In genomic region chr6:28135393-28135792, GRCh38 we compare ENCODE assay signal across 9 cellular contexts. TPM values are rescaled to one million over a fixed set of nuclear protein-coding genes. Genes with fewer than 3 reads are reported as not detected.
DNase-seq lines count a peak whose midpoint lies in the region; ATAC-seq and TF ChIP-seq lines count a peak whose summit lies in the region.
"Had no signal": no experiment of that assay in that cellular context is flagged by ENCODE, and none has a peak within 500 bp of the region (broad histone marks: within the 10 kb centered on the region; RNA-seq: fewer than 3 reads in every experiment).

No MANE protein-coding gene starts in this region.

- no peaks in the 10 kb centered on the region for H3K9me2 ChIP-seq in GM23338 (ENCODE audit: insufficient read depth)

- H3K36me3 Mint-ChIP-seq in GM23338 (ENCODE audit: low read depth), result no peaks in the 10 kb centered on the region
- peaks cover 6% of the 10 kb centered on the region for H3K36me3 Mint-ChIP-seq in activated CD4-positive, alpha-beta memory T cell treated with anti-CD3 and anti-CD28 coated beads for 36 hours
- H3K36me3 Mint-ChIP-seq in memory B cell, result peaks cover 5% of the 10 kb centered on the region

- H3K36me3 ChIP-seq in BLaER1 (peaks cover 31% of the 10 kb centered on the region), GM23338 (ENCODE audit: insufficient read depth) (no peaks in the 10 kb centered on the region; the same call in 1 of the 2 replicates)

- DNase-seq in GM23338 (ENCODE audit: low spot score), result no peak
- DNase-seq in activated CD4-positive, alpha-beta memory T cell treated with anti-CD3 and anti-CD28 coated beads for 36 hours, result no peak
- no peak for DNase-seq in memory B cell (ENCODE audit: low spot score in 2 of 2)
- DNase-seq in HuH-7 (ENCODE audit: low spot score), result no peak
- DNase-seq in GM20000 (ENCODE audit: low spot score), result no peak
- DNase-seq in UCSD-AML1 (lab: John Stamatoyannopoulos, UW; ENCODE audit: unreplicated experiment), result no peak
- no peak for DNase-seq in pons (ENCODE audit: low spot score)
- DNase-seq: effector CD4-positive, alpha-beta T cell had no signal

- no peak overlapping the region for H3K9ac ChIP-seq in BLaER1

- H3K27me3 Mint-ChIP-seq in GM23338 (ENCODE audit: insufficient read depth, low read depth, poor library complexity) (peaks cover 5% of the 10 kb centered on the region), memory B cell (no peaks in the 10 kb centered on the region)
- H3K27me3 Mint-ChIP-seq in activated CD4-positive, alpha-beta memory T cell treated with anti-CD3 and anti-CD28 coated beads for 36 hours, result no peaks in the 10 kb centered on the region

- H3K4me3 Mint-ChIP-seq in GM23338 (peak overlapping the region; percentile 96), memory B cell (peak overlapping the region; percentile 93)
- H3K4me3 Mint-ChIP-seq in activated CD4-positive, alpha-beta memory T cell treated with anti-CD3 and anti-CD28 coated beads for 36 hours, result peak overlapping the region; percentile 82

- TF ChIP-seq CTCF in GM23338 (conservative IDR thresholded peaks at IDR 0.05; ENCODE audit: low read depth in 2 of 2) (no peak), GM20000 (IDR thresholded peaks at IDR 0.05; ENCODE audit: extremely low read depth, missing control alignments) (no peak)

- POLR2A ChIA-PET in activated CD4-positive, alpha-beta memory T cell treated with anti-CD3 and anti-CD28 coated beads for 36 hours (lab: Charles Lee), result interaction anchor here (1.6 kb wide), 1 partner anchor 10 kb away, joined by 5 read pairs; no protein-coding TSS in a partner anchor

- CTCF ChIA-PET in activated CD4-positive, alpha-beta memory T cell treated with anti-CD3 and anti-CD28 coated beads for 36 hours (lab: Charles Lee), result no interaction called here

- H3K27me3 ChIP-seq in BLaER1 (no peaks in the 10 kb centered on the region), GM23338 (ENCODE audit: insufficient read depth) (peaks cover 18% of the 10 kb centered on the region; the same call in 1 of the 2 replicates)

- H3F3A ChIP-seq in GM23338 (replicated peaks; ENCODE audit: low read depth), result no peaks in the 10 kb centered on the region

- H2AFZ ChIP-seq in GM23338, result no peak overlapping the region

- peaks cover 40% of the 10 kb centered on the region for H3K79me2 ChIP-seq in GM23338 (replicated peaks; ENCODE audit: insufficient read depth)

- intact Hi-C loops in activated CD4-positive, alpha-beta memory T cell treated with anti-CD3 and anti-CD28 coated beads for 36 hours (cut with micrococcal nuclease), result loop anchor here (5.0 kb wide), 5 partner anchors 202 to 807 kb away; partner anchors contain the start of gene ZSCAN31

- H4K20me1 ChIP-seq in BLaER1, result peaks cover 31% of the 10 kb centered on the region
- no peaks in the 10 kb centered on the region; the same call in 1 of the 2 replicates for H4K20me1 ChIP-seq in GM23338 (replicated peaks; ENCODE audit: insufficient read depth)

- H3K4me1 ChIP-seq in BLaER1, result peaks cover 39% of the 10 kb centered on the region
- peaks cover 12% of the 10 kb centered on the region for H3K4me1 ChIP-seq in GM23338 (ENCODE audit: insufficient read depth)

- H3K9me3 ChIP-seq in BLaER1, result no peaks in the 10 kb centered on the region

- peaks cover 17% of the 10 kb centered on the region for H3K4me1 Mint-ChIP-seq in GM23338
- peaks cover 63% of the 10 kb centered on the region for H3K4me1 Mint-ChIP-seq in activated CD4-positive, alpha-beta memory T cell treated with anti-CD3 and anti-CD28 coated beads for 36 hours (ENCODE audit: low read depth)
- peaks cover 34% of the 10 kb centered on the region for H3K4me1 Mint-ChIP-seq in memory B cell

- ATAC-seq in GM23338 (no peak), memory B cell (ENCODE audit: low read depth) (no peak)

- H3K4me2 ChIP-seq in BLaER1, result peak overlapping the region; percentile 92
- peak overlapping the region; percentile 98 for H3K4me2 ChIP-seq in GM23338

- H3K27ac Mint-ChIP-seq in GM23338 (no peak overlapping the region), memory B cell (peak overlapping the region; percentile 98)
- peak overlapping the region; percentile 92 for H3K27ac Mint-ChIP-seq in activated CD4-positive, alpha-beta memory T cell treated with anti-CD3 and anti-CD28 coated beads for 36 hours

- no peaks in the 10 kb centered on the region for H3K9me3 Mint-ChIP-seq in GM23338
- H3K9me3 Mint-ChIP-seq in activated CD4-positive, alpha-beta memory T cell treated with anti-CD3 and anti-CD28 coated beads for 36 hours, result no peaks in the 10 kb centered on the region
- H3K9me3 Mint-ChIP-seq in memory B cell, result no peaks in the 10 kb centered on the region

- no peak overlapping the region for H3K27ac ChIP-seq in BLaER1
- no peak overlapping the region for H3K27ac ChIP-seq in GM23338 (ENCODE audit: low read depth)

- H3K4me3 ChIP-seq in BLaER1, result peak overlapping the region; percentile 79; the same call in 1 of the 2 replicates
- peak overlapping the region; percentile 86 for H3K4me3 ChIP-seq in GM23338

TF ChIP-seq in GM23338, 12 proteins besides CTCF, POLR2A, EP300 and RAD21:
- no peak for TF ChIP-seq REST (IDR thresholded peaks at IDR 0.05; ENCODE audit: unreplicated experiment)
- no peak for TF ChIP-seq ZNF114 (CRISPR knock-in tag; IDR thresholded peaks at IDR 0.05)
- TF ChIP-seq EZH2phosphoT487 (IDR thresholded peaks at IDR 0.05; ENCODE audit: unreplicated experiment), result no peak
- TF ChIP-seq CREB1 (CRISPR knock-in tag; IDR thresholded peaks at IDR 0.05; ENCODE audit: low read depth), result no peak
- TF ChIP-seq NANOG (IDR thresholded peaks at IDR 0.05; ENCODE audit: borderline replicate concordance), result no peak
- no peak for TF ChIP-seq ETS1 (IDR thresholded peaks at IDR 0.05)

RNA-seq across cellular contexts. Expression of gene ZKSCAN8, which starts 6.3 kb away (rescaled TPM):
- 21.3 and 22.6 TPM in 2 replicates for total RNA-seq in GM23338 (2014; rRNA removed; shearing (Covaris generic))
- 4.0 and 4.2 TPM in 2 replicates for polyA plus RNA-seq in GM23338 (2016; fragmentation: Nextera tagmentation; extraction: Ambion mirVana)
- total RNA-seq in activated CD4-positive, alpha-beta memory T cell treated with anti-CD3 and anti-CD28 coated beads for 36 hours, result 10 to 100 TPM; 14.4 to 16.5 TPM

RNA-seq across cellular contexts. Expression of gene ZSCAN16, which starts 11.0 kb away (rescaled TPM):
- 4.7 and 10.3 TPM in 2 replicates for total RNA-seq in GM23338 (2014; rRNA removed; shearing (Covaris generic))
- 9.2 and 12.9 TPM in 2 replicates for polyA plus RNA-seq in GM23338 (2016; fragmentation: Nextera tagmentation; extraction: Ambion mirVana)
- 1 to 10 TPM; 2.8 to 3.6 TPM for total RNA-seq in activated CD4-positive, alpha-beta memory T cell treated with anti-CD3 and anti-CD28 coated beads for 36 hours

RNA-seq across cellular contexts. Expression of gene ZNF165, which starts 55.0 kb away (rescaled TPM):
- total RNA-seq in GM23338 (2014; rRNA removed; shearing (Covaris generic)), result 5.5 and 7.6 TPM in 2 replicates
- polyA plus RNA-seq in GM23338 (2016; fragmentation: Nextera tagmentation; extraction: Ambion mirVana), result 7.7 and 8.9 TPM in 2 replicates
- total RNA-seq in activated CD4-positive, alpha-beta memory T cell treated with anti-CD3 and anti-CD28 coated beads for 36 hours, result 1 to 10 TPM; 3.7 to 4.0 TPM
